In genomic region chr19:19361075-19361594, GRCh38 we compare ENCODE assay signal across 8 cellular contexts. TPM values are rescaled to one million over a fixed set of nuclear protein-coding genes. Genes with fewer than 3 reads are reported as not detected.
DNase-seq lines count a peak whose midpoint lies in the region; ATAC-seq and TF ChIP-seq lines count a peak whose summit lies in the region.

No MANE protein-coding gene starts in this region.

- intact Hi-C loops in cardiac septum (cut with DNase I) = loop anchor here (2.0 kb wide), 1 partner anchor 38 kb away; no protein-coding TSS in a partner anchor
- intact Hi-C loops in vagina (cut with DNase I) = no loop called here

- no peak for TF ChIP-seq POLR2A in vagina (IDR thresholded peaks at IDR 0.05)

- H3K4me3 Mint-ChIP-seq in activated naive CD8-positive, alpha-beta T cell = peak overlapping the region; percentile 38

- peak; percentile 94 for DNase-seq in DMS 273 (lab: John Stamatoyannopoulos, UW; ENCODE audit: unreplicated experiment)
- peak; percentile 56 for DNase-seq in NCI-H1092 (lab: John Stamatoyannopoulos, UW)
- DNase-seq in SKM-1 treated with dmso at 0.1 percent for 144 hours (lab: John Stamatoyannopoulos, UW; ENCODE audit: unreplicated experiment) = peak; percentile 65
- DNase-seq in cardiac septum (ENCODE audit: low spot score) = peak; percentile 85
- peak; percentile 48 for DNase-seq in pulmonary artery endothelial cell (ENCODE audit: low read depth, low spot score)
- no peak for DNase-seq in vagina (ENCODE audit: extremely low spot score in 2 of 2)

- H3K36me3 Mint-ChIP-seq in activated naive CD8-positive, alpha-beta T cell = no peaks in the 10 kb centered on the region

- peak overlapping the region; percentile 72 for H3K27ac Mint-ChIP-seq in activated naive CD8-positive, alpha-beta T cell

- H3K27ac ChIP-seq in vagina = no peak overlapping the region

- no peaks in the 10 kb centered on the region for H3K9me3 Mint-ChIP-seq in activated naive CD8-positive, alpha-beta T cell (ENCODE audit: low read depth)

- peaks cover 15% of the 10 kb centered on the region for H3K4me1 ChIP-seq in vagina

- H3K27me3 Mint-ChIP-seq in activated naive CD8-positive, alpha-beta T cell = no peaks in the 10 kb centered on the region

- ATAC-seq in GM21786 (IDR thresholded peaks at IDR 0.05; ENCODE audit: unreplicated experiment) = peak; percentile 62

- peaks cover 0 to 12% of the 10 kb centered on the region in 2 donors for H3K36me3 ChIP-seq in vagina

- H3K4me1 Mint-ChIP-seq in activated naive CD8-positive, alpha-beta T cell (ENCODE audit: low read depth) = peaks cover 29% of the 10 kb centered on the region

- peak; percentile 37 to 76 (median 45) for TF ChIP-seq CTCF in vagina (IDR thresholded peaks at IDR 0.05)

- no peaks in the 10 kb centered on the region for H3K27me3 ChIP-seq in vagina

- H3K4me3 ChIP-seq in vagina = no peak overlapping the region

- no peaks in the 10 kb centered on the region for H3K9me3 ChIP-seq in vagina

RNA-seq across cellular contexts. Expression of gene MAU2, which starts 40.5 kb away (rescaled TPM):
- total RNA-seq in cardiac septum (46.8 TPM), pulmonary artery endothelial cell (23.7 and 29.1 TPM in 2 replicates), vagina (55.2 TPM)

RNA-seq across cellular contexts. Expression of gene SUGP1, which starts 40.8 kb away (rescaled TPM):
- 41.6 TPM for total RNA-seq in cardiac septum
- total RNA-seq in pulmonary artery endothelial cell = 23.9 and 28.7 TPM in 2 replicates
- 25.5 TPM for total RNA-seq in vagina

RNA-seq across cellular contexts. Expression of gene GATAD2A, which starts 44.3 kb away (rescaled TPM):
- 39.9 TPM for total RNA-seq in cardiac septum
- 67.4 and 72.9 TPM in 2 replicates for total RNA-seq in pulmonary artery endothelial cell
- 49.6 TPM for total RNA-seq in vagina

Comparison
In these comparisons a context has a peak if more than half of its experiments do, and no peak if none do; other contexts are left out.
1. DNase-seq: peak in DMS 273 (single experiment), NCI-H1092 (single experiment), SKM-1 treated with dmso at 0.1 percent for 144 hours (single experiment), cardiac septum (single experiment) and pulmonary artery endothelial cell (single experiment); none in vagina (0 of 2).